Comparison of ENCODE assay signal across 1 cellular context in genomic region chrX:53683556-53684414, GRCh38.
TF ChIP-seq lines count a peak whose summit lies in the region.

No MANE protein-coding gene starts in this region.

TF ChIP-seq in K562, 482 proteins besides CTCF, POLR2A, EP300 and RAD21 (continued from another document and continues in another):
- no peak for TF ChIP-seq SFPQ (IDR thresholded peaks at IDR 0.05; ENCODE audit: low read depth, low read length)
- peak; percentile 53 for TF ChIP-seq TAF1 (IDR thresholded peaks at IDR 0.05; ENCODE audit: control insufficient read depth, extremely low read depth, insufficient read depth, low read length, severe bottlenecking)
- peak; percentile 6; the same call in 1 of the 2 replicates for TF ChIP-seq MAX (CRISPR knock-in tag; IDR thresholded peaks at IDR 0.05)
- no peak for TF ChIP-seq IRF1 (CRISPR knock-in tag; IDR thresholded peaks at IDR 0.05; ENCODE audit: borderline replicate concordance)
- no peak for TF ChIP-seq ZNF175 (CRISPR knock-in tag; IDR thresholded peaks at IDR 0.05; ENCODE audit: low read depth)
- TF ChIP-seq BRF2 (IDR thresholded peaks at IDR 0.05; ENCODE audit: borderline replicate concordance, insufficient read depth, insufficient read length), result no peak
- no peak for TF ChIP-seq ZNF282 (CRISPR knock-in tag; IDR thresholded peaks at IDR 0.05)
- TF ChIP-seq RBBP5 (IDR thresholded peaks at IDR 0.05; ENCODE audit: borderline replicate concordance, insufficient read depth, low read length, poor library complexity, severe bottlenecking), result peak; percentile 57
- TF ChIP-seq FOS (IDR thresholded peaks at IDR 0.05; ENCODE audit: extremely low read depth, insufficient read length), result no peak
- TF ChIP-seq STAT5B (CRISPR knock-in tag; IDR thresholded peaks at IDR 0.05), result no peak
- no peak for TF ChIP-seq POLR3A (IDR thresholded peaks at IDR 0.05; ENCODE audit: borderline replicate concordance, extremely low read depth, insufficient read depth, insufficient read length)
- no peak for TF ChIP-seq GATA2 (CRISPR knock-in tag; IDR thresholded peaks at IDR 0.05)
- no peak for TF ChIP-seq ZC3H11A (IDR thresholded peaks at IDR 0.05; ENCODE audit: low read depth, low read length)
- no peak for TF ChIP-seq ZNF165 (CRISPR knock-in tag; IDR thresholded peaks at IDR 0.05; ENCODE audit: borderline replicate concordance)
- no peak for TF ChIP-seq JUNB (CRISPR knock-in tag; conservative IDR thresholded peaks at IDR 0.05)
- TF ChIP-seq HMGXB4 (CRISPR knock-in tag; IDR thresholded peaks at IDR 0.05), result no peak
- TF ChIP-seq CREM (IDR thresholded peaks at IDR 0.05; ENCODE audit: low read depth), result peak; percentile 77
- peak; percentile 78 to 95 (median 87) for TF ChIP-seq YY1 (IDR thresholded peaks at IDR 0.05; ENCODE audit: borderline replicate concordance in 1 of 3, control insufficient read depth in 1 of 3, extremely low read depth in 1 of 3, insufficient read depth in 3 of 3, insufficient read length in 1 of 3, insufficient replicate concordance in 2 of 3, low read depth in 1 of 3, low read length in 2 of 3)
- peak; percentile 55 for TF ChIP-seq ZFP36 (IDR thresholded peaks at IDR 0.05; ENCODE audit: low read depth, low read length, partially characterized antibody)
- no peak for TF ChIP-seq FOXP4 (CRISPR knock-in tag; IDR thresholded peaks at IDR 0.05; ENCODE audit: borderline replicate concordance)
- no peak for TF ChIP-seq THRB (CRISPR knock-in tag; conservative IDR thresholded peaks at IDR 0.05)
- 0 out of 2 replicates have a peak, but pooled peaks have one; percentile 54 for TF ChIP-seq ZNF431 (CRISPR knock-in tag; IDR thresholded peaks at IDR 0.05)
- no peak for TF ChIP-seq ZNF384 (IDR thresholded peaks at IDR 0.05; ENCODE audit: low read depth, low read length)
- TF ChIP-seq HOXB6 (CRISPR knock-in tag; IDR thresholded peaks at IDR 0.05; ENCODE audit: borderline replicate concordance), result no peak
- TF ChIP-seq ZNF785 (CRISPR knock-in tag; IDR thresholded peaks at IDR 0.05), result no peak
- no peak for TF ChIP-seq SRSF1 (IDR thresholded peaks at IDR 0.05; ENCODE audit: low read depth, low read length)
- TF ChIP-seq ATF2 (CRISPR knock-in tag; IDR thresholded peaks at IDR 0.05), result no peak
- no peak for TF ChIP-seq SAP30 (IDR thresholded peaks at IDR 0.05; ENCODE audit: borderline replicate concordance, insufficient read depth, low read depth, low read length, poor library complexity, severe bottlenecking)
- TF ChIP-seq TCFL5 (CRISPR knock-in tag; conservative IDR thresholded peaks at IDR 0.05), result no peak
- no peak for TF ChIP-seq ZBTB12 (CRISPR knock-in tag; IDR thresholded peaks at IDR 0.05)
- TF ChIP-seq CHD7 (IDR thresholded peaks at IDR 0.05; ENCODE audit: low read depth, low read length), result no peak
